ENCODE assay signal across 8 cellular contexts in the genomic region with DNA sequence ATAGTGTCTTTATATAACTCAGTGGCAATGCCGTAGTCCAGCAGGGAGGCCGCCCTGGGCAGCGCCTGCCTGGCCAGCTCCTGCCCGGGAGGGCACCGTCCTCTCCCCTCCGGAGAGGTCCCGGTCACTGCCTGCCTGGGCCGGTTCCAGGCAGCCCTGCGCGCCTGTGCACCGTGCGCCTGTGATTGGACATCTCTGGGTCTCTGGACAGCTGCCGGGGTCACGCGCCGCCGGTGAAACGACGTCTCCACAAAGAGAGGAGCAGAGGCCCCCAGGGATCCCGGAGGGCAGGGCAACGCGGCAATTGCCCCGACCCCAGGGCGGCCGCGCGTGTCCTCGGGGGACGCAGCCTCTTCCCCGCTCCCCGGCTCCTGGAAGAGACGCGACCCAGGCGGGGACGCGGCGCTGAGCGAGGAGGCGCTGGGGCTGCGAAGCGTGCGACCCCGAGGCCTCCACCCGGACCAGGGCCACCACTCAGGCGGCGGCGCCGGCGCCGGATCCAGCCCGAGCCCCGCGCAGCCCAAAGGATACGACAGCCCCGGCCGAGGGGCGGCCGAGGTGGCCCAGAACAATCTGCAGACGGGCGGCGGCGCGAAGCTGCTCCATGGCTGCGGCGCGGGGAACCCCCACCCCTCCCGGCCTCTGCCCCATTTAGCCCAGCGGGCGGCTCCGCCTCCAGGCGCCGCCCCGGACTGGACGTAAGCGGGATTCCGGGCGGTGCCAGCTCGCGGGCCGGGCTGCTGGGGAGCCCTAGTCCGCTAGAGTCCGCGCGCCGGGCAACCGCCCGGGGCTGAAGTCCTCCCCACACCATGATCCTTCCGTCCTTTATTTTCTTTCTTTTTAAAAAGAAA. TPM values are rescaled to one million over a fixed set of nuclear protein-coding genes. Genes with fewer than 3 reads are reported as not detected.
DNase-seq lines count a peak whose midpoint lies in the region; ATAC-seq and TF ChIP-seq lines count a peak whose summit lies in the region.

Gene PHYH (minus strand): TSS at position 628 of the 851 bp plus-strand sequence. CDS start 22 bp downstream, at position 606.

- TF ChIP-seq CTCF in BE2C (IDR thresholded peaks at IDR 0.05; ENCODE audit: low read depth, low read length), result no peak
- TF ChIP-seq CTCF in lung (IDR thresholded peaks at IDR 0.05; ENCODE audit: control extremely low read depth, extremely low read depth), result no peak

- H3K27me3 ChIP-seq in BE2C, result no peaks in the 10 kb centered on the region
- no peaks in the 10 kb centered on the region for H3K27me3 ChIP-seq in lung (ENCODE audit: control insufficient read depth, insufficient read depth)

- peak within 1 kb of the TSS; percentile 95 to 97 for H3K27ac ChIP-seq in lung (ENCODE audit: low read depth in 1 of 2, low read length in 1 of 2)

- ATAC-seq in GM18909 (IDR thresholded peaks at IDR 0.05; ENCODE audit: poor library complexity, unreplicated experiment) (peak; percentile 71), HG03159 (IDR thresholded peaks at IDR 0.05; ENCODE audit: unreplicated experiment) (peak; percentile 59), lung (ENCODE audit: insufficient read depth, low FRiP score) (peak; percentile 87)

- H3K4me1 ChIP-seq in BE2C (no peaks in the 10 kb centered on the region), lung (ENCODE audit: control insufficient read depth in 2 of 2, insufficient read depth in 2 of 2, low read length in 2 of 2) (peaks cover 3 to 4% of the 10 kb centered on the region in 2 donors)

- H3K4me3 ChIP-seq in BE2C (ENCODE audit: low read depth, low read length) (peak within 1 kb of the TSS; percentile 66), lung (peak within 1 kb of the TSS; percentile 53)

- WGBS in lung, 2 donors, result 1% methylated on average over 64 to 88 of the region's 88 CpGs

- H3K9me3 ChIP-seq in BE2C (no peaks in the 10 kb centered on the region), lung (ENCODE audit: control insufficient read depth in 2 of 2, insufficient read depth in 1 of 2, low read length in 1 of 2) (no peaks in the 10 kb centered on the region)

- DNase-seq in BE2C, result peak; percentile 85
- peak; percentile 27 for DNase-seq in NCI-H526 treated with DMSO at 0.1 percent for 48 hours (lab: John Stamatoyannopoulos, UW)
- DNase-seq in activated CD8-positive, alpha-beta memory T cell treated with anti-CD3 and anti-CD28 coated beads for 1 hour (ENCODE audit: extremely low read depth in 1 of 2, low read depth in 1 of 2), result peak; percentile 38 to 73
- peak; percentile 88 for DNase-seq in ecto neural progenitor cell (ENCODE audit: low spot score)
- DNase-seq in lung (ENCODE audit: low spot score), result peak; percentile 89
- peak; percentile 45 to 60 (median 50) for DNase-seq in stimulated activated CD4-positive, alpha-beta T cell treated with anti-CD3 and anti-CD28 coated beads, TNF-alpha, amount 100 ng/mL, for 1 hour (ENCODE audit: low read depth in 3 of 3, low spot score in 1 of 3)

- H3K36me3 ChIP-seq in BE2C (no peaks in the 10 kb centered on the region), lung (ENCODE audit: control insufficient read depth in 2 of 2, insufficient read depth in 2 of 2, low read length in 2 of 2) (peaks cover 0 to 5% of the 10 kb centered on the region in 2 donors)

RNA-seq across cellular contexts. Expression of gene PHYH, which starts in this region (rescaled TPM):
- polyA plus RNA-seq in BE2C (2012; ENCODE audit: insufficient read depth, insufficient read length, low read depth), result 11.7 TPM
- 10 to 100 TPM; 17.4 to 28.9 TPM for total RNA-seq in lung
- 10 to 100 TPM; 14.8 to 28.1 TPM for polyA plus RNA-seq in lung

Comparison
In these comparisons a context has a peak if more than half of its experiments do, and no peak if none do; other contexts are left out.
1. Peak in every context shown above with its lines: DNase-seq, ATAC-seq, H3K4me3 ChIP-seq and H3K27ac ChIP-seq.
2. DNase-seq: peak in every context shown above with its lines; median percentile 89 in lung; 88 in ecto neural progenitor cell; 85 in BE2C; 56 in activated CD8-positive, alpha-beta memory T cell treated with anti-CD3 and anti-CD28 coated beads for 1 hour; 50 in stimulated activated CD4-positive, alpha-beta T cell treated with anti-CD3 and anti-CD28 coated beads, TNF-alpha, amount 100 ng/mL, for 1 hour; 27 in NCI-H526 treated with DMSO at 0.1 percent for 48 hours.